Comparison of ENCODE assay signal across 10 cellular contexts in genomic region chr19:13860679-13861391, GRCh38. TPM values are rescaled to one million over a fixed set of nuclear protein-coding genes. Genes with fewer than 3 reads are reported as not detected.
DNase-seq lines count a peak whose midpoint lies in the region; ATAC-seq and TF ChIP-seq lines count a peak whose summit lies in the region.
"Had no signal": no experiment of that assay in that cellular context is flagged by ENCODE, and none has a peak within 500 bp of the region (broad histone marks: within the 10 kb centered on the region; RNA-seq: fewer than 3 reads in every experiment).

No MANE protein-coding gene starts in this region.

- no peak overlapping the region for H2AK5ac ChIP-seq in mesendoderm (ENCODE audit: low read length)

- DNase-seq in activated T-cell treated with anti-CD3 and anti-CD28 coated beads, Interleukin-2, amount 50 U/mL, for 72 hours = no peak
- no peak for DNase-seq in activated T-cell treated with anti-CD3 and anti-CD28 coated beads, Interleukin-2, amount 50 U/mL, for 1 hour
- DNase-seq in adipocyte (ENCODE audit: low read depth) (no peak), mesendoderm (no peak), tibial artery (no peak), NCI-H128 (lab: John Stamatoyannopoulos, UW; ENCODE audit: unreplicated experiment) (no peak), C1 segment of cervical spinal cord (lab: John Stamatoyannopoulos, UW) (no peak), cerebellar nuclear complex (lab: John Stamatoyannopoulos, UW) (no peak)

- no peak overlapping the region for H3K56ac ChIP-seq in mesendoderm (ENCODE audit: low read length)

- H3K79me2 ChIP-seq in mesendoderm (ENCODE audit: control insufficient read depth, insufficient read depth, low read length) = no peaks in the 10 kb centered on the region

- no peak overlapping the region for H3K4ac ChIP-seq in mesendoderm (ENCODE audit: low read depth, low read length)

- H2BK15ac ChIP-seq in mesendoderm (replicated peaks; ENCODE audit: low read depth) = no peak overlapping the region

- no peaks in the 10 kb centered on the region for H3K9me3 ChIP-seq in adipocyte (ENCODE audit: control insufficient read depth, low read length)
- no peaks in the 10 kb centered on the region for H3K9me3 ChIP-seq in tibial artery

- intact Hi-C loops in tibial artery (cut with DNase I; ENCODE audit: low total_unique reads) = no loop called here

- no peak overlapping the region for H2BK5ac ChIP-seq in mesendoderm (ENCODE audit: low read length)

- H3K36me3 Mint-ChIP-seq in activated T-cell treated with anti-CD3 and anti-CD28 coated beads, Interleukin-2, amount 50 U/mL, for 72 hours (ENCODE audit: insufficient read depth in 2 of 2) = peaks cover 3% of the 10 kb centered on the region in 2 donors

- peak overlapping the region; percentile 79 for H3K27ac Mint-ChIP-seq in activated T-cell treated with anti-CD3 and anti-CD28 coated beads, Interleukin-2, amount 50 U/mL, for 72 hours

- no peaks in the 10 kb centered on the region for H3K36me3 ChIP-seq in adipocyte (ENCODE audit: control insufficient read depth, insufficient read depth, low read length, severe bottlenecking)
- no peaks in the 10 kb centered on the region for H3K36me3 ChIP-seq in mesendoderm (ENCODE audit: control insufficient read depth, insufficient read depth, low read length)
- H3K36me3 ChIP-seq in tibial artery = no peaks in the 10 kb centered on the region

- H3K27me3 Mint-ChIP-seq in activated T-cell treated with anti-CD3 and anti-CD28 coated beads, Interleukin-2, amount 50 U/mL, for 72 hours (ENCODE audit: low read depth) = peaks cover 15% of the 10 kb centered on the region

- H3K27ac ChIP-seq in mesendoderm (ENCODE audit: low read depth, low read length) (no peak overlapping the region), tibial artery (peak overlapping the region; percentile 86 to 94)
- H3K27ac ChIP-seq: KMS-11 had no signal

- peak overlapping the region; percentile 34 for H3K18ac ChIP-seq in mesendoderm (ENCODE audit: low read length)

- H4K8ac ChIP-seq in mesendoderm (ENCODE audit: low read depth, low read length) = no peak overlapping the region

- no peak for ATAC-seq in activated T-cell treated with anti-CD3 and anti-CD28 coated beads, Interleukin-2, amount 50 U/mL, for 72 hours (replicated peaks in 1 of 2)

- H3K9me3 Mint-ChIP-seq in activated T-cell treated with anti-CD3 and anti-CD28 coated beads, Interleukin-2, amount 50 U/mL, for 72 hours = no peaks in the 10 kb centered on the region

- H3K9ac ChIP-seq in adipocyte (ENCODE audit: low read length) (peak overlapping the region; percentile 86), mesendoderm (ENCODE audit: low read length) (no peak overlapping the region)
- H3K9ac ChIP-seq: KMS-11 had no signal

- H3K4me3 ChIP-seq in adipocyte (ENCODE audit: low read length) = peak overlapping the region; percentile 83
- no peak overlapping the region for H3K4me3 ChIP-seq in mesendoderm (ENCODE audit: low read length)
- no peak overlapping the region for H3K4me3 ChIP-seq in tibial artery

- no CpG with 5 or more reads among the region's 13 CpGs for WGBS in mesendoderm (ENCODE audit: extremely low coverage, insufficient coverage, low lambda C conversion rate)

- TF ChIP-seq CTCF in tibial artery (IDR thresholded peaks at IDR 0.05) = no peak

- H3K4me1 Mint-ChIP-seq in activated T-cell treated with anti-CD3 and anti-CD28 coated beads, Interleukin-2, amount 50 U/mL, for 72 hours (ENCODE audit: low read depth) = peaks cover 55% of the 10 kb centered on the region

- H3K23ac ChIP-seq in mesendoderm (ENCODE audit: low read length) = no peak overlapping the region

- no peaks in the 10 kb centered on the region for H3K79me1 ChIP-seq in mesendoderm (ENCODE audit: low read length)

- H3K4me3 Mint-ChIP-seq in activated T-cell treated with anti-CD3 and anti-CD28 coated beads, Interleukin-2, amount 50 U/mL, for 72 hours = peak overlapping the region; percentile 97 to 99

- H3K27me3 ChIP-seq in adipocyte (replicated peaks; ENCODE audit: control insufficient read depth, insufficient read depth, low read length) (no peaks in the 10 kb centered on the region), mesendoderm (ENCODE audit: insufficient read depth, low read length, poor library complexity) (no peaks in the 10 kb centered on the region), tibial artery (peaks cover 0 to 3% of the 10 kb centered on the region in 2 donors)

- H3K4me2 ChIP-seq in mesendoderm (ENCODE audit: low read length) = no peak overlapping the region

- H3K4me1 ChIP-seq in adipocyte (ENCODE audit: control insufficient read depth, insufficient read depth, low read length) (peaks cover 9% of the 10 kb centered on the region), mesendoderm (ENCODE audit: control insufficient read depth, low read depth, low read length) (no peaks in the 10 kb centered on the region), tibial artery (peaks cover 0 to 32% (median 17%) of the 10 kb centered on the region in 4 donors)

- no peak overlapping the region for H2BK120ac ChIP-seq in mesendoderm (ENCODE audit: low read depth, low read length)

- H4K5ac ChIP-seq in mesendoderm (ENCODE audit: low read length) = no peak overlapping the region

RNA-seq across cellular contexts. Expression of gene NANOS3, which starts 16.1 kb away (rescaled TPM):
- total RNA-seq in activated T-cell treated with anti-CD3 and anti-CD28 coated beads, Interleukin-2, amount 50 U/mL, for 72 hours = 1 to 10 TPM; 3.1 to 3.8 TPM
- polyA plus RNA-seq in mesendoderm (2013, experiment 1 of 2) = 1.2 TPM
- polyA plus RNA-seq in mesendoderm (2013, experiment 2 of 2) = 0.85 TPM
- total RNA-seq: esophagus mucosa had no signal

RNA-seq across cellular contexts. Expression of gene BRME1, which starts 45.1 kb away (rescaled TPM):
- 10 to 100 TPM; 13.2 to 15.7 TPM for total RNA-seq in activated T-cell treated with anti-CD3 and anti-CD28 coated beads, Interleukin-2, amount 50 U/mL, for 72 hours
- 2.2 TPM for polyA plus RNA-seq in mesendoderm (2013, experiment 1 of 2)
- polyA plus RNA-seq in mesendoderm (2013, experiment 2 of 2) = 1.8 TPM

RNA-seq across cellular contexts. Expression of gene CC2D1A, which starts 45.2 kb away (rescaled TPM):
- total RNA-seq in activated T-cell treated with anti-CD3 and anti-CD28 coated beads, Interleukin-2, amount 50 U/mL, for 72 hours = 10 to 100 TPM; 39.4 to 44.7 TPM
- 12.2 TPM for polyA plus RNA-seq in mesendoderm (2013, experiment 1 of 2)
- polyA plus RNA-seq in mesendoderm (2013, experiment 2 of 2) = 12.1 TPM
